1 cellular context compared by ENCODE assay signal in genomic region chr15:89907289-89907688, GRCh38.
TF ChIP-seq lines count a peak whose summit lies in the region.

No MANE protein-coding gene starts in this region.

TF ChIP-seq in WTC11, 78 proteins besides CTCF, POLR2A, EP300 and RAD21 (continued from another document):
- TF ChIP-seq E2F5 (CRISPR knock-in tag; IDR thresholded peaks at IDR 0.05) (no peak), IRF1 (CRISPR knock-in tag; IDR thresholded peaks at IDR 0.05) (no peak), ZNF671 (CRISPR knock-in tag; IDR thresholded peaks at IDR 0.05) (no peak), MXD4 (CRISPR knock-in tag; IDR thresholded peaks at IDR 0.05; ENCODE audit: borderline replicate concordance) (no peak), ZMAT4 (CRISPR knock-in tag; IDR thresholded peaks at IDR 0.05) (no peak)
